In genomic region chr1:50880373-50880772, GRCh38 we compare ENCODE assay signal across 32 cellular contexts.
"Had no signal": no experiment of that assay in that cellular context is flagged by ENCODE, and none has a peak within 500 bp of the region (broad histone marks: within the 10 kb centered on the region; RNA-seq: fewer than 3 reads in every experiment).

No MANE protein-coding gene starts in this region.

- H3K27me3 ChIP-seq: MG63, Peyer's patch had no signal

- H3K9ac ChIP-seq: KMS-11 had no signal

- DNase-seq: activated B cell treated with CpG ODN at 0.5 μM for 24 hours; activated CD4-positive, alpha-beta memory T cell treated with anti-CD3 and anti-CD28 coated beads for 36 hours; activated CD4-positive, alpha-beta T cell treated with anti-CD3 and anti-CD28 coated beads for 1 hour; activated CD4-positive, alpha-beta T cell treated with anti-CD3 and anti-CD28 coated beads, Interleukin-2, amount 10 ng/mL, durations not matched to agents 7 days and 5 days; activated gamma-delta T cell; activated naive CD4-positive, alpha-beta T cell treated with anti-CD3 and anti-CD28 coated beads for 36 hours; activated T-cell treated with anti-CD3 and anti-CD28 coated beads for 4 hours; activated T-cell treated with anti-CD3 and anti-CD28 coated beads, Interleukin-2, amount 50 U/mL, for 48 hours; caudate nucleus; IMR-90; MG63; MV-4-11; NCI-H1092 treated with DMSO at 0.1 percent for 48 hours; NCI-H1417 treated with DMSO at 0.1 percent for 48 hours; NCI-H1694; NCI-H2029; NCI-H2107; NCI-H2171 treated with DMSO at 0.1 percent for 48 hours; NCI-H226; NCI-H526; NCI-H774; NK-92 treated with Interleukin-12 subunit alpha and Interleukin-12 subunit beta, amount 100 ng/mL, for 24 hours; Peyer's patch; SHP77 treated with DMSO at 0.1 percent for 48 hours; T-cell; T-helper 2 cell; T1000 had no signal

- H3K9me3 ChIP-seq: MG63, Peyer's patch had no signal

- H3K4me2 ChIP-seq: KMS-11 had no signal

- H3K36me3 ChIP-seq: MG63, Peyer's patch had no signal

- H3K27ac ChIP-seq: KMS-11, Peyer's patch, RWPE1, SK-N-MC had no signal

- ATAC-seq: activated T-helper 17 cell treated with anti-CD3 and anti-CD28 coated beads, Interleukin-2, amount 50 U/mL, for 72 hours; T-cell had no signal

- H3K4me3 ChIP-seq: MG63, Peyer's patch, SK-N-MC had no signal

- FAIRE-seq: TTC549 had no signal

- H3K4me1 ChIP-seq: Peyer's patch had no signal
